In the genomic region with DNA sequence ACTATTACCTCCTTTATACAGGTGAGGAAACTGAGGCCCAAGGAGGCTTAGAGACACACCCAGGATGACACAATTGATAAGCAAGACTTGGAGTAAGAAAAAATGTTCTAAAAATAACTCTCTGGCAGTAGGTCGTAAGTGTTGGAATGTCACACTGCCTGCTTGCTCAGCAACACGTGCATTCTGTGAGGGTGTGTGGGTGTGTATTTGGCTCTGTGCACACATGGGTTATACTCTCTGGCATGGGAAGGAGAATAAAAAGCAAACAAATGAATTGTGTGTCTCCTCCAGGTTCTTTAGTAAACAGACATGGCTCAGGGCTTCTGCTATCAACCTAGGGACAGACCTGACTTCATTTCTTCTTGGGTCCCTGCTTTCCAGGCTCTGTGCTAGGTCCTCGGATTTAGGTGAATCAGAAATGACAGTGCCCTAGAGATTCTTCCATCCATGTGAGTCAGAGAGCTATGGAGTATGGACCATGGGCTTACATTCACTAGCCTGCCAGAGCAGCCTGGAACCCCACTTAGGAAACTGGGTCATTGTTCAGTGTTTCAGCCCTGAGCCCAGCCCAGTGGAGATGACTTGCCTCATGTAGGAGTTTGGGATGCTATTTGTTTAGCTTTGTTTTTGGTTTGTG, we compare ENCODE assay signal across 25 cellular contexts.
A peak's percentile ranks its signal among the peaks of the same experiment; 100 is the strongest.
DNase-seq lines count a peak whose midpoint lies in the region; ATAC-seq and TF ChIP-seq lines count a peak whose summit lies in the region.
"Had no signal": no experiment of that assay in that cellular context is flagged by ENCODE, and none has a peak within 500 bp of the region (broad histone marks: within the 10 kb centered on the region; RNA-seq: fewer than 3 reads in every experiment).

No MANE protein-coding gene starts in this region.

- H3K4me3 Mint-ChIP-seq in type B pancreatic cell, result no peak overlapping the region
- H3K4me3 Mint-ChIP-seq: activated B cell treated with CpG ODN at 0.5 μM for 24 hours; activated CD4-positive, alpha-beta memory T cell treated with anti-CD3 and anti-CD28 coated beads, Interleukin-2, amount 10 ng/mL, durations not matched to agents 7 days and 5 days; CD8-positive, alpha-beta memory T cell; dendritic cell treated with granulocyte-macrophage colony-stimulating factor and Interleukin-4, amounts not matched to agents 40 ng/mL and 50 ng/mL, for 4 days; memory B cell; naive B cell; stimulated activated effector memory CD8-positive, alpha-beta T cell treated with anti-CD3 and anti-CD28 coated beads, Interleukin-12 subunit alpha, Interleukin-12 subunit beta, amount 100 ng/mL, for 72 hours had no signal

- no peaks in the 10 kb centered on the region for H3K4me1 ChIP-seq in lower lobe of right lung

- H3K27ac ChIP-seq in epithelial cell of prostate (no peak overlapping the region), lower lobe of right lung (no peak overlapping the region)
- H3K27ac ChIP-seq: KMS-11, suprapubic skin had no signal

- H3K4me1 Mint-ChIP-seq in type B pancreatic cell (ENCODE audit: unreplicated experiment), result peaks cover 4% of the 10 kb centered on the region
- H3K4me1 Mint-ChIP-seq: activated B cell treated with CpG ODN at 0.5 μM for 24 hours; activated CD4-positive, alpha-beta memory T cell treated with anti-CD3 and anti-CD28 coated beads, Interleukin-2, amount 10 ng/mL, durations not matched to agents 7 days and 5 days; CD8-positive, alpha-beta memory T cell; stimulated activated effector memory CD8-positive, alpha-beta T cell treated with anti-CD3 and anti-CD28 coated beads, Interleukin-12 subunit alpha, Interleukin-12 subunit beta, amount 100 ng/mL, for 72 hours had no signal

- intact Hi-C loops in lower lobe of right lung (cut with DNase I), result no loop called here

- no peaks in the 10 kb centered on the region for H3K9me3 ChIP-seq in lower lobe of right lung
- H3K9me3 ChIP-seq: suprapubic skin had no signal

- peak; percentile 25 for DNase-seq in DMS53 (lab: John Stamatoyannopoulos, UW)
- DNase-seq in DMS53 treated with DMSO at 0.1 percent for 48 hours (lab: John Stamatoyannopoulos, UW; ENCODE audit: unreplicated experiment), result no peak
- peak; percentile 6 for DNase-seq in epithelial cell of prostate (ENCODE audit: low read depth, low spot score)
- DNase-seq in lower lobe of right lung, result no peak
- DNase-seq in type B pancreatic cell (ENCODE audit: extremely low spot score, unreplicated experiment), result no peak
- DNase-seq in SHP77 (lab: John Stamatoyannopoulos, UW), result no peak
- DNase-seq in ecto neural progenitor cell (ENCODE audit: low spot score), result no peak
- DNase-seq: 8988T; activated B cell treated with CpG ODN at 0.5 μM for 24 hours; activated CD4-positive, alpha-beta memory T cell treated with anti-CD3 and anti-CD28 coated beads, Interleukin-2, amount 10 ng/mL, durations not matched to agents 7 days and 5 days; activated effector memory CD4-positive, alpha-beta T cell treated with anti-CD3 and anti-CD28 coated beads, Interleukin-2, amount 50 U/mL, for 16 hours; activated T-cell treated with anti-CD3 and anti-CD28 coated beads for 4 hours; AML-193; CD8-positive, alpha-beta memory T cell; naive B cell; NCI-H187; NCI-H748 treated with DMSO at 0.1 percent for 48 hours; occipital lobe; T1000 had no signal

- peaks cover 8% of the 10 kb centered on the region for H3K27me3 ChIP-seq in lower lobe of right lung (ENCODE audit: low read depth)

- H3K36me3 ChIP-seq in lower lobe of right lung, result no peaks in the 10 kb centered on the region
- H3K36me3 ChIP-seq: suprapubic skin had no signal

- ATAC-seq in lower lobe of right lung, result peak; percentile 45 to 64
- ATAC-seq in HG03571 (IDR thresholded peaks at IDR 0.05; ENCODE audit: unreplicated experiment), result no peak
- ATAC-seq: stimulated activated effector memory CD8-positive, alpha-beta T cell treated with anti-CD3 and anti-CD28 coated beads, Interleukin-12 subunit alpha, Interleukin-12 subunit beta, amount 100 ng/mL, for 72 hours had no signal

- H3K4me3 ChIP-seq in lower lobe of right lung, result no peak overlapping the region
- H3K4me3 ChIP-seq: suprapubic skin had no signal

- no peaks in the 10 kb centered on the region for H3K9me3 Mint-ChIP-seq in type B pancreatic cell
- H3K9me3 Mint-ChIP-seq: activated B cell treated with CpG ODN at 0.5 μM for 24 hours; activated CD4-positive, alpha-beta memory T cell treated with anti-CD3 and anti-CD28 coated beads, Interleukin-2, amount 10 ng/mL, durations not matched to agents 7 days and 5 days; CD8-positive, alpha-beta memory T cell; dendritic cell treated with granulocyte-macrophage colony-stimulating factor and Interleukin-4, amounts not matched to agents 40 ng/mL and 50 ng/mL, for 4 days; memory B cell; naive B cell; stimulated activated effector memory CD8-positive, alpha-beta T cell treated with anti-CD3 and anti-CD28 coated beads, Interleukin-12 subunit alpha, Interleukin-12 subunit beta, amount 100 ng/mL, for 72 hours had no signal

- H3K27me3 Mint-ChIP-seq in type B pancreatic cell, result peaks cover 15% of the 10 kb centered on the region
- H3K27me3 Mint-ChIP-seq: dendritic cell treated with granulocyte-macrophage colony-stimulating factor and Interleukin-4, amounts not matched to agents 40 ng/mL and 50 ng/mL, for 4 days had no signal

- TF ChIP-seq CTCF in lower lobe of right lung (IDR thresholded peaks at IDR 0.05), result no peak
- TF ChIP-seq CTCF in type B pancreatic cell (conservative IDR thresholded peaks at IDR 0.05), result no peak

- peak overlapping the region; percentile 50 for H3K27ac Mint-ChIP-seq in type B pancreatic cell
- H3K27ac Mint-ChIP-seq: activated B cell treated with CpG ODN at 0.5 μM for 24 hours; activated CD4-positive, alpha-beta memory T cell treated with anti-CD3 and anti-CD28 coated beads, Interleukin-2, amount 10 ng/mL, durations not matched to agents 7 days and 5 days; CD8-positive, alpha-beta memory T cell; dendritic cell treated with granulocyte-macrophage colony-stimulating factor and Interleukin-4, amounts not matched to agents 40 ng/mL and 50 ng/mL, for 4 days; memory B cell; naive B cell; stimulated activated effector memory CD8-positive, alpha-beta T cell treated with anti-CD3 and anti-CD28 coated beads, Interleukin-12 subunit alpha, Interleukin-12 subunit beta, amount 100 ng/mL, for 72 hours had no signal

- H3K36me3 Mint-ChIP-seq in type B pancreatic cell, result no peaks in the 10 kb centered on the region
- H3K36me3 Mint-ChIP-seq: CD8-positive, alpha-beta memory T cell; memory B cell; naive B cell; stimulated activated effector memory CD8-positive, alpha-beta T cell treated with anti-CD3 and anti-CD28 coated beads, Interleukin-12 subunit alpha, Interleukin-12 subunit beta, amount 100 ng/mL, for 72 hours had no signal

Comparison
In these comparisons a context has a peak if more than half of its experiments do, and no peak if none do; other contexts are left out.
1. DNase-seq: peak in DMS53 (single experiment) and epithelial cell of prostate (single experiment); none in DMS53 treated with DMSO at 0.1 percent for 48 hours (single experiment), lower lobe of right lung (single experiment), type B pancreatic cell (single experiment), SHP77 (0 of 2) and ecto neural progenitor cell (single experiment).